ENCODE assay signal across 20 cellular contexts in genomic region chr16:30767767-30768465, GRCh38. TPM values are rescaled to one million over a fixed set of nuclear protein-coding genes. Genes with fewer than 3 reads are reported as not detected.
A peak's percentile ranks its signal among the peaks of the same experiment; 100 is the strongest.
DNase-seq lines count a peak whose midpoint lies in the region; ATAC-seq and TF ChIP-seq lines count a peak whose summit lies in the region.
"Had no signal": no experiment of that assay in that cellular context is flagged by ENCODE, and none has a peak within 500 bp of the region (broad histone marks: within the 10 kb centered on the region; RNA-seq: fewer than 3 reads in every experiment).

No MANE protein-coding gene starts in this region.

- CTCF ChIA-PET in naive thymus-derived CD4-positive, alpha-beta T cell (lab: Charles Lee): interaction anchor here (0.6 kb wide), 1 partner anchor 130 kb away, joined by 3 read pairs; no protein-coding TSS in a partner anchor

- ATAC-seq in HG03108 (IDR thresholded peaks at IDR 0.05; ENCODE audit: unreplicated experiment): peak; percentile 41
- ATAC-seq in naive thymus-derived CD4-positive, alpha-beta T cell: peak; percentile 60
- no peak for ATAC-seq in GM19035 (IDR thresholded peaks at IDR 0.05; ENCODE audit: unreplicated experiment)
- ATAC-seq: gastroesophageal sphincter had no signal

- H3K4me3 ChIP-seq in naive thymus-derived CD4-positive, alpha-beta T cell (ENCODE audit: low read length): no peak overlapping the region
- H3K4me3 ChIP-seq: gastroesophageal sphincter, neural progenitor cell, tibial nerve had no signal

- peak; percentile 85 for DNase-seq in chondrocyte (ENCODE audit: low spot score)
- DNase-seq in naive thymus-derived CD4-positive, alpha-beta T cell: no peak
- no peak for DNase-seq in islet precursor cell
- DNase-seq in NCI-H1417 treated with DMSO at 0.1 percent for 48 hours (lab: John Stamatoyannopoulos, UW): no peak
- DNase-seq: activated CD4-positive, alpha-beta T cell treated with anti-CD3 and anti-CD28 coated beads for 1 hour; activated CD8-positive, alpha-beta memory T cell treated with anti-CD3 and anti-CD28 coated beads, Interleukin-2, amount 50 U/mL, for 48 hours; activated naive CD4-positive, alpha-beta T cell treated with anti-CD3 and anti-CD28 coated beads for 36 hours; AML-193; H7; mesendoderm; NCI-H2029; NCI-H510A; stimulated activated CD4-positive, alpha-beta T cell treated with anti-CD3 and anti-CD28 coated beads, Interleukin-12 subunit alpha, Interleukin-12 subunit beta, amount 100 ng/mL, for 4 hours; stimulated activated naive CD4-positive, alpha-beta T cell; T-helper 9 cell had no signal

- H3K9me3 Mint-ChIP-seq in chondrocyte (ENCODE audit: low read depth): no peaks in the 10 kb centered on the region
- no peaks in the 10 kb centered on the region for H3K9me3 Mint-ChIP-seq in naive thymus-derived CD4-positive, alpha-beta T cell
- H3K9me3 Mint-ChIP-seq: activated naive CD4-positive, alpha-beta T cell treated with anti-CD3 and anti-CD28 coated beads for 36 hours; neural progenitor cell had no signal

- POLR2A ChIA-PET in naive thymus-derived CD4-positive, alpha-beta T cell (lab: Charles Lee): interaction anchor here (1.3 kb wide), 1 partner anchor 15 kb away, joined by 4 read pairs; no protein-coding TSS in a partner anchor

- no peak for TF ChIP-seq CTCF in chondrocyte (IDR thresholded peaks at IDR 0.05)

- no peak overlapping the region for H3K27ac ChIP-seq in naive thymus-derived CD4-positive, alpha-beta T cell (ENCODE audit: low read depth, low read length)
- H3K27ac ChIP-seq: gastroesophageal sphincter, neural progenitor cell, tibial nerve had no signal

- H3K27ac Mint-ChIP-seq in chondrocyte (ENCODE audit: unreplicated experiment): no peak overlapping the region
- H3K27ac Mint-ChIP-seq in naive thymus-derived CD4-positive, alpha-beta T cell: no peak overlapping the region
- H3K27ac Mint-ChIP-seq: activated naive CD4-positive, alpha-beta T cell treated with anti-CD3 and anti-CD28 coated beads for 36 hours; neural progenitor cell had no signal

- no peaks in the 10 kb centered on the region for H3K9me3 ChIP-seq in naive thymus-derived CD4-positive, alpha-beta T cell (ENCODE audit: control insufficient read depth in 2 of 3, low read length in 3 of 3)
- H3K9me3 ChIP-seq: gastroesophageal sphincter, tibial nerve had no signal

- no peaks in the 10 kb centered on the region for H3K27me3 ChIP-seq in naive thymus-derived CD4-positive, alpha-beta T cell (ENCODE audit: control insufficient read depth in 2 of 2, insufficient read depth in 2 of 2, low read length in 2 of 2)
- H3K27me3 ChIP-seq: gastroesophageal sphincter, neural progenitor cell, tibial nerve had no signal

- peaks cover 29 to 99% (median 54%) of the 10 kb centered on the region in 3 experiments for H3K36me3 ChIP-seq in naive thymus-derived CD4-positive, alpha-beta T cell (ENCODE audit: control insufficient read depth in 2 of 3, insufficient read depth in 3 of 3, low read length in 3 of 3)

- peaks cover 7 to 28% of the 10 kb centered on the region in 2 donors for H3K4me1 ChIP-seq in naive thymus-derived CD4-positive, alpha-beta T cell (ENCODE audit: control insufficient read depth in 2 of 2, insufficient read depth in 2 of 2, low read length in 2 of 2)

- H3K36me3 Mint-ChIP-seq in chondrocyte (ENCODE audit: low read depth): peaks cover 35% of the 10 kb centered on the region
- peaks cover 3 to 49% (median 21%) of the 10 kb centered on the region in 5 donors for H3K36me3 Mint-ChIP-seq in naive thymus-derived CD4-positive, alpha-beta T cell

- intact Hi-C loops in naive thymus-derived CD4-positive, alpha-beta T cell (cut with micrococcal nuclease): no loop called here

- H3K4me1 Mint-ChIP-seq in chondrocyte (ENCODE audit: low read depth): peaks cover 12% of the 10 kb centered on the region
- peaks cover 14 to 30% (median 25%) of the 10 kb centered on the region in 7 donors for H3K4me1 Mint-ChIP-seq in naive thymus-derived CD4-positive, alpha-beta T cell

- no peaks in the 10 kb centered on the region for H3K27me3 Mint-ChIP-seq in chondrocyte (ENCODE audit: low read depth)
- no peaks in the 10 kb centered on the region for H3K27me3 Mint-ChIP-seq in naive thymus-derived CD4-positive, alpha-beta T cell

- no peak overlapping the region for H3K4me3 Mint-ChIP-seq in chondrocyte (ENCODE audit: unreplicated experiment)
- no peak overlapping the region for H3K4me3 Mint-ChIP-seq in naive thymus-derived CD4-positive, alpha-beta T cell
- H3K4me3 Mint-ChIP-seq: activated naive CD4-positive, alpha-beta T cell treated with anti-CD3 and anti-CD28 coated beads for 36 hours; neural progenitor cell had no signal

RNA-seq across cellular contexts. Expression of gene RNF40, which starts 5.8 kb away (rescaled TPM):
- total RNA-seq in chondrocyte: 71.1 to 104 TPM (median 78.6 TPM) in 3 replicates
- 100 to 1,000 TPM in 3 of 5 experiments, 10 to 100 TPM in 2; 68.7 to 122 (median 114) TPM for total RNA-seq in naive thymus-derived CD4-positive, alpha-beta T cell
- polyA plus RNA-seq in naive thymus-derived CD4-positive, alpha-beta T cell: 10 to 100 TPM; 19.4 to 50.7 TPM

RNA-seq across cellular contexts. Expression of gene CFAP119, which starts 6.1 kb away (rescaled TPM):
- total RNA-seq in chondrocyte: 6.3 to 10.0 TPM (median 7.1 TPM) in 3 replicates
- total RNA-seq in naive thymus-derived CD4-positive, alpha-beta T cell: 1 to 10 TPM; 2.3 to 5.9 (median 2.9) TPM
- under 1 TPM; 0.41 to 0.63 TPM for polyA plus RNA-seq in naive thymus-derived CD4-positive, alpha-beta T cell

RNA-seq across cellular contexts. Expression of gene ZNF629, which starts 19.1 kb away (rescaled TPM):
- 18.8 to 20.2 TPM (median 18.9 TPM) in 3 replicates for total RNA-seq in chondrocyte
- 10 to 100 TPM in 1 of 5 experiments, 1 to 10 TPM in 4; 2.4 to 11.1 (median 4.2) TPM for total RNA-seq in naive thymus-derived CD4-positive, alpha-beta T cell
- 1 to 10 TPM in 1 of 2 donors, under 1 TPM in 1; 0.66 to 3.1 TPM for polyA plus RNA-seq in naive thymus-derived CD4-positive, alpha-beta T cell

RNA-seq across cellular contexts. Expression of gene PHKG2, which starts 19.7 kb away (rescaled TPM):
- 18.8 to 28.1 TPM (median 19.0 TPM) in 3 replicates for total RNA-seq in chondrocyte
- total RNA-seq in naive thymus-derived CD4-positive, alpha-beta T cell: 10 to 100 TPM; 33.2 to 57.8 (median 46.7) TPM
- 10 to 100 TPM; 37.2 to 43.5 TPM for polyA plus RNA-seq in naive thymus-derived CD4-positive, alpha-beta T cell
